In genomic region chr14:102058931-102059330, GRCh38 we compare ENCODE assay signal across 21 cellular contexts.
"Had no signal": no experiment of that assay in that cellular context is flagged by ENCODE, and none has a peak within 500 bp of the region (broad histone marks: within the 10 kb centered on the region; RNA-seq: fewer than 3 reads in every experiment).

No MANE protein-coding gene starts in this region.

- H3K27me3 ChIP-seq: SJSA1 had no signal

- H3K36me3 ChIP-seq: SJSA1 had no signal

- H3K27ac ChIP-seq: SJSA1, SK-N-MC had no signal

- H3K9me3 ChIP-seq: SJSA1 had no signal

- DNase-seq: KBM-7, MV-4-11, NCI-H1048, NCI-H1105, NCI-H1417, NCI-H1436 treated with DMSO at 0.1 percent for 48 hours, NCI-H1694, NCI-H187 treated with DMSO at 0.1 percent for 48 hours, NCI-H2029 treated with DMSO at 0.1 percent for 48 hours, NCI-H2171, NCI-H226, NCI-H446, NCI-H510A, NCI-H524 treated with DMSO at 0.1 percent for 48 hours, NCI-H69, NCI-H774, Right ventricle myocardium superior, RPMI8226, SIG-M5 had no signal

- H3K4me1 ChIP-seq: SJSA1 had no signal

- H3K4me3 ChIP-seq: SJSA1, SK-N-MC had no signal
